ENCODE assay signal across 1 cellular context in the genomic region with DNA sequence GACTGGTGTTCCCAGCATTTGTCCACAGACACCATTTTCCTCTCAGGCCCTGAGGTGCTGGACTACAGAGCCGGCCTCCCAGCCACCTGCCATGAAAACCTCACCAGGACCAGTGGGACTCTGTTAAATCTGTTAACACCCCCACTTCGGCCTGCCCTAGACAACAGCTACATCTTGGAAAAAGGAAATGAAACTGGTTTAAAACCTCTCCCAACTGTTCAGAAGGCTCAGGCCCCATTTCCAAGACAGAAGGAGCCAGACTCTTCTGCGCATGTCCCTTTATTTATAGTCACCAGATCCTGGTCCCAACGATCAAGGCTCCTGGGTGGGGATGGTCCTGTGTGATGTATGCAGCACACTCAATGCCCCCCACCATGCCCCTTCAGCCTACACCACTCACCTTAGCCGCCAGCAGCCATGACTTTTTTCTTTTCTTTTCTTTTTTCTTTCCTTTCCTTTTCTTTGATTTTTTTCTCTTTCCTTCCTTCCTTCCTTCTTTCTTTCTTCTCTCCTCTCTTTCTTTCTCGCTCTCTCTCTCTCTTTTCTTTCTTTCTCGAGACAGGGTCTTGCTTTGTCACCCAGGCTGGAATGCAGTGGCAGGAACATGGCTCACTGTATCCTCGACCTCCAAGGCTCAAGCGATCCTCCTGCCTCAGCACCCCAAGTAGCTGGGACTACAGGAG.
TF ChIP-seq lines count a peak whose summit lies in the region.

No MANE protein-coding gene starts in this region.

TF ChIP-seq in HepG2, 621 proteins besides CTCF, POLR2A, EP300 and RAD21 (continued from another document):
- TF ChIP-seq, protein P1, sequence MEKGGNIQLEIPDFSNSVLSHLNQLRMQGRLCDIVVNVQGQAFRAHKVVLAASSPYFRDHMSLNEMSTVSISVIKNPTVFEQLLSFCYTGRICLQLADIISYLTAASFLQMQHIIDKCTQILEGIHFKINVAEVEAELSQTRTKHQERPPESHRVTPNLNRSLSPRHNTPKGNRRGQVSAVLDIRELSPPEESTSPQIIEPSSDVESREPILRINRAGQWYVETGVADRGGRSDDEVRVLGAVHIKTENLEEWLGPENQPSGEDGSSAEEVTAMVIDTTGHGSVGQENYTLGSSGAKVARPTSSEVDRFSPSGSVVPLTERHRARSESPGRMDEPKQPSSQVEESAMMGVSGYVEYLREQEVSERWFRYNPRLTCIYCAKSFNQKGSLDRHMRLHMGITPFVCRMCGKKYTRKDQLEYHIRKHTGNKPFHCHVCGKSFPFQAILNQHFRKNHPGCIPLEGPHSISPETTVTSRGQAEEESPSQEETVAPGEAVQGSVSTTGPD (CRISPR knock-in tag; IDR thresholded peaks at IDR 0.05): no peak
